In genomic region chr2:86221066-86221684, GRCh38 we compare ENCODE assay signal across 9 cellular contexts. TPM values are rescaled to one million over a fixed set of nuclear protein-coding genes. Genes with fewer than 3 reads are reported as not detected.
DNase-seq lines count a peak whose midpoint lies in the region; ATAC-seq and TF ChIP-seq lines count a peak whose summit lies in the region.
"Had no signal": no experiment of that assay in that cellular context is flagged by ENCODE, and none has a peak within 500 bp of the region (broad histone marks: within the 10 kb centered on the region; RNA-seq: fewer than 3 reads in every experiment).

No MANE protein-coding gene starts in this region.

- no peaks in the 10 kb centered on the region for H3F3A ChIP-seq in GM23338 (replicated peaks; ENCODE audit: low read depth)

- TF ChIP-seq CTCF in GM23338 (conservative IDR thresholded peaks at IDR 0.05; ENCODE audit: low read depth in 2 of 2) (peak; percentile 85), omental fat pad (IDR thresholded peaks at IDR 0.05) (peak in 1 of 3 donors; percentile 68)
- peak; percentile 81 for TF ChIP-seq CTCF in activated CD8-positive, alpha-beta T cell treated with anti-CD3 and anti-CD28 coated beads for 36 hours (IDR thresholded peaks at IDR 0.05)

- H3K9me3 Mint-ChIP-seq in GM23338: no peaks in the 10 kb centered on the region
- H3K9me3 Mint-ChIP-seq in activated CD8-positive, alpha-beta T cell treated with anti-CD3 and anti-CD28 coated beads for 36 hours: peaks cover 3% of the 10 kb centered on the region

- H3K9me3 ChIP-seq in BLaER1: no peaks in the 10 kb centered on the region

- H3K27ac Mint-ChIP-seq in GM23338: no peak overlapping the region
- no peak overlapping the region for H3K27ac Mint-ChIP-seq in activated CD8-positive, alpha-beta T cell treated with anti-CD3 and anti-CD28 coated beads for 36 hours

- H3K36me3 ChIP-seq in BLaER1: no peaks in the 10 kb centered on the region
- no peaks in the 10 kb centered on the region for H3K36me3 ChIP-seq in GM23338 (ENCODE audit: insufficient read depth)

- H3K27me3 ChIP-seq in BLaER1 (no peaks in the 10 kb centered on the region), GM23338 (ENCODE audit: insufficient read depth) (no peaks in the 10 kb centered on the region)

- no peaks in the 10 kb centered on the region for H4K20me1 ChIP-seq in BLaER1
- H4K20me1 ChIP-seq in GM23338 (replicated peaks; ENCODE audit: insufficient read depth): no peaks in the 10 kb centered on the region

- peaks cover 11% of the 10 kb centered on the region for H3K27me3 Mint-ChIP-seq in GM23338 (ENCODE audit: insufficient read depth, low read depth, poor library complexity)
- H3K27me3 Mint-ChIP-seq in activated CD8-positive, alpha-beta T cell treated with anti-CD3 and anti-CD28 coated beads for 36 hours: no peaks in the 10 kb centered on the region

- no peaks in the 10 kb centered on the region for H3K79me2 ChIP-seq in GM23338 (replicated peaks; ENCODE audit: insufficient read depth)

- H3K4me1 Mint-ChIP-seq in GM23338: peaks cover 31% of the 10 kb centered on the region
- H3K4me1 Mint-ChIP-seq in activated CD8-positive, alpha-beta T cell treated with anti-CD3 and anti-CD28 coated beads for 36 hours (ENCODE audit: low read depth): peaks cover 28% of the 10 kb centered on the region

- peaks cover 62% of the 10 kb centered on the region for H3K4me1 ChIP-seq in BLaER1
- H3K4me1 ChIP-seq in GM23338 (ENCODE audit: insufficient read depth): no peaks in the 10 kb centered on the region

- POLR2A ChIA-PET in activated CD8-positive, alpha-beta T cell treated with anti-CD3 and anti-CD28 coated beads for 36 hours (lab: Charles Lee): interaction anchor here (0.8 to 1.4 kb wide), 2 partner anchors 35 to 220 kb away, joined by 3 read pairs; partner anchors contain the start of gene KDM3A

- peak; percentile 76 for ATAC-seq in GM23338
- peak; percentile 79 for ATAC-seq in activated CD8-positive, alpha-beta T cell treated with anti-CD3 and anti-CD28 coated beads for 36 hours
- peak; percentile 72 for ATAC-seq in esophagus mucosa
- ATAC-seq in omental fat pad (ENCODE audit: low FRiP score): peak; percentile 17
- no peak for ATAC-seq in HG03135 (IDR thresholded peaks at IDR 0.05; ENCODE audit: unreplicated experiment)

- H2AFZ ChIP-seq in GM23338: no peak overlapping the region

- CTCF ChIA-PET in activated CD8-positive, alpha-beta T cell treated with anti-CD3 and anti-CD28 coated beads for 36 hours (lab: Charles Lee): interaction anchor here (0.6 to 2.7 kb wide), 62 partner anchors 8 to 543 kb away, joined by 3 to 25 read pairs (median 4); partner anchors contain the start of genes IMMT and KDM3A

- H3K4me3 ChIP-seq in BLaER1: no peak overlapping the region
- no peak overlapping the region for H3K4me3 ChIP-seq in GM23338
- H3K4me3 ChIP-seq: skin epidermis had no signal

- no peaks in the 10 kb centered on the region for H3K9me2 ChIP-seq in GM23338 (ENCODE audit: insufficient read depth)

- intact Hi-C loops in activated CD8-positive, alpha-beta T cell treated with anti-CD3 and anti-CD28 coated beads for 36 hours (cut with micrococcal nuclease): loop anchor here (5.0 kb wide), 1 partner anchor 146 kb away; no protein-coding TSS in a partner anchor

- DNase-seq in GM23338 (ENCODE audit: low spot score) (peak; percentile 80), NCI-H82 treated with DMSO at 0.1 percent for 48 hours (lab: John Stamatoyannopoulos, UW; ENCODE audit: unreplicated experiment) (peak; percentile 48), omental fat pad (ENCODE audit: low spot score) (no peak), mesenteric fat pad (ENCODE audit: low spot score) (no peak)
- DNase-seq in activated CD8-positive, alpha-beta T cell treated with anti-CD3 and anti-CD28 coated beads for 36 hours: peak; percentile 76

- peak overlapping the region; percentile 29; the same call in 1 of the 2 replicates for H3K4me2 ChIP-seq in BLaER1
- no peak overlapping the region for H3K4me2 ChIP-seq in GM23338

- no peak overlapping the region for H3K9ac ChIP-seq in BLaER1

- H3K27ac ChIP-seq in BLaER1 (no peak overlapping the region), GM23338 (ENCODE audit: low read depth) (no peak overlapping the region)
- H3K27ac ChIP-seq: skin epidermis had no signal

- H3K4me3 Mint-ChIP-seq in GM23338: no peak overlapping the region
- no peak overlapping the region for H3K4me3 Mint-ChIP-seq in activated CD8-positive, alpha-beta T cell treated with anti-CD3 and anti-CD28 coated beads for 36 hours

- no peaks in the 10 kb centered on the region for H3K36me3 Mint-ChIP-seq in GM23338 (ENCODE audit: low read depth)
- H3K36me3 Mint-ChIP-seq in activated CD8-positive, alpha-beta T cell treated with anti-CD3 and anti-CD28 coated beads for 36 hours (ENCODE audit: low read depth): peaks cover 4% of the 10 kb centered on the region

TF ChIP-seq in GM23338, 12 proteins besides CTCF, POLR2A, EP300 and RAD21:
- no peak for TF ChIP-seq NANOG (IDR thresholded peaks at IDR 0.05; ENCODE audit: borderline replicate concordance)

RNA-seq across cellular contexts. Expression of gene MRPL35, which starts 21.9 kb away (rescaled TPM):
- total RNA-seq in GM23338 (2014; rRNA removed; shearing (Covaris generic)): 33.5 and 43.8 TPM in 2 replicates
- polyA plus RNA-seq in GM23338 (2016; fragmentation: Nextera tagmentation; extraction: Ambion mirVana): 57.2 and 62.0 TPM in 2 replicates
- 10 to 100 TPM; 86.8 to 87.0 TPM for total RNA-seq in activated CD8-positive, alpha-beta T cell treated with anti-CD3 and anti-CD28 coated beads for 36 hours
- total RNA-seq in esophagus mucosa (36.7 TPM), omental fat pad (10 to 100 TPM; 19.3 to 29.8 (median 23.2) TPM), mesenteric fat pad (30.9 TPM)

RNA-seq across cellular contexts. Expression of gene IMMT, which starts 25.9 kb away (rescaled TPM):
- 83.1 and 96.7 TPM in 2 replicates for total RNA-seq in GM23338 (2014; rRNA removed; shearing (Covaris generic))
- polyA plus RNA-seq in GM23338 (2016; fragmentation: Nextera tagmentation; extraction: Ambion mirVana): 65.3 and 71.0 TPM in 2 replicates
- 100 to 1,000 TPM; 143 to 144 TPM for total RNA-seq in activated CD8-positive, alpha-beta T cell treated with anti-CD3 and anti-CD28 coated beads for 36 hours
- 48.7 TPM for total RNA-seq in esophagus mucosa
- 10 to 100 TPM; 52.2 to 64.7 (median 58.7) TPM for total RNA-seq in omental fat pad
- 85.2 TPM for total RNA-seq in mesenteric fat pad

Comparison
In these comparisons a context has a peak if more than half of its experiments do, and no peak if none do; other contexts are left out.
1. DNase-seq: peak in GM23338 (single experiment), NCI-H82 treated with DMSO at 0.1 percent for 48 hours (single experiment) and activated CD8-positive, alpha-beta T cell treated with anti-CD3 and anti-CD28 coated beads for 36 hours (single experiment); none in omental fat pad (single experiment) and mesenteric fat pad (single experiment).